ENCODE assay signal across 9 cellular contexts in the genomic region with DNA sequence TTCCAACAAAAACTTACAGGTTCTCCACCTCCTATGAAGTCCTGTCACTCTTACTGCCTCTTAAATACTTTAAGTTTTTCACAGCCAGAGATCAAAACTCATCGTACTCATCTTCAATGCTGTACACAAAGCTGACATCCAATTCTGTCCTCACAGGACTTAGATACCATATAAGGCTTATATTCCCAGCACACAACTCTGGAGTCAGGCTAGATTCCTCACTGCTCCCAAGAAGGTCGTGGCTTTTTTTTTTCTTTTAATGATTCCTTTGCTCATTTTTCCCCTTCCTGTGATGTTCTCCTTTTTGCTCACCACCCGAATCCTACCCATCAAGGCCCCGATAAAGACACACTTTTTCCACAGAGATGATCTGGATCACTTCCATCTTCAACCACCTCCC. TPM values are rescaled to one million over a fixed set of nuclear protein-coding genes. Genes with fewer than 3 reads are reported as not detected.
DNase-seq lines count a peak whose midpoint lies in the region; ATAC-seq and TF ChIP-seq lines count a peak whose summit lies in the region.
"Had no signal": no experiment of that assay in that cellular context is flagged by ENCODE, and none has a peak within 500 bp of the region (broad histone marks: within the 10 kb centered on the region; RNA-seq: fewer than 3 reads in every experiment).

No MANE protein-coding gene starts in this region.

- peak overlapping the region; percentile 94 for H3K9ac ChIP-seq in adipocyte (ENCODE audit: low read length)

- no peak for ATAC-seq in activated CD8-positive, alpha-beta memory T cell treated with anti-CD3 and anti-CD28 coated beads, Interleukin-2, amount 10 ng/mL, durations not matched to agents 7 days and 5 days
- no peak for ATAC-seq in GM21390 (IDR thresholded peaks at IDR 0.05; ENCODE audit: unreplicated experiment)

- no peak for DNase-seq in activated CD8-positive, alpha-beta memory T cell treated with anti-CD3 and anti-CD28 coated beads, Interleukin-2, amount 10 ng/mL, durations not matched to agents 7 days and 5 days
- no peak for DNase-seq in activated CD8-positive, alpha-beta memory T cell treated with anti-CD3 and anti-CD28 coated beads, Interleukin-2, amount 50 U/mL, for 4 hours
- peak; percentile 9 for DNase-seq in adipocyte (ENCODE audit: low read depth)
- peak; percentile 1 for DNase-seq in left kidney (ENCODE audit: low read depth, low spot score)
- DNase-seq in tibial artery, result no peak
- no peak for DNase-seq in Kasumi-1 (lab: John Stamatoyannopoulos, UW)
- DNase-seq in SHP77 (lab: John Stamatoyannopoulos, UW), result no peak
- DNase-seq: DMS79 had no signal

- intact Hi-C loops in tibial artery (cut with DNase I; ENCODE audit: low total_unique reads), result loop anchor here (10.0 kb wide), 1 partner anchor 229 kb away; no protein-coding TSS in a partner anchor

- H3K9me3 ChIP-seq in adipocyte (ENCODE audit: control insufficient read depth, low read length), result no peaks in the 10 kb centered on the region
- H3K9me3 ChIP-seq in tibial artery, result no peaks in the 10 kb centered on the region

- peaks cover 7% of the 10 kb centered on the region for H3K36me3 ChIP-seq in adipocyte (ENCODE audit: control insufficient read depth, insufficient read depth, low read length, severe bottlenecking)
- no peaks in the 10 kb centered on the region for H3K36me3 ChIP-seq in tibial artery

- H3K9me3 Mint-ChIP-seq in activated CD8-positive, alpha-beta memory T cell treated with anti-CD3 and anti-CD28 coated beads, Interleukin-2, amount 10 ng/mL, durations not matched to agents 7 days and 5 days (ENCODE audit: low read depth), result no peaks in the 10 kb centered on the region

- no peak for TF ChIP-seq CTCF in tibial artery (IDR thresholded peaks at IDR 0.05)

- peak overlapping the region; percentile 99 for H3K4me3 Mint-ChIP-seq in activated CD8-positive, alpha-beta memory T cell treated with anti-CD3 and anti-CD28 coated beads, Interleukin-2, amount 10 ng/mL, durations not matched to agents 7 days and 5 days

- H3K27me3 Mint-ChIP-seq in activated CD8-positive, alpha-beta memory T cell treated with anti-CD3 and anti-CD28 coated beads, Interleukin-2, amount 10 ng/mL, durations not matched to agents 7 days and 5 days, result no peaks in the 10 kb centered on the region

- H3K27ac Mint-ChIP-seq in activated CD8-positive, alpha-beta memory T cell treated with anti-CD3 and anti-CD28 coated beads, Interleukin-2, amount 10 ng/mL, durations not matched to agents 7 days and 5 days, result peak overlapping the region; percentile 96

- peak overlapping the region; percentile 97 for H3K4me3 ChIP-seq in adipocyte (ENCODE audit: low read length)
- peak overlapping the region; percentile 77 to 83 for H3K4me3 ChIP-seq in tibial artery

- H3K27me3 ChIP-seq in adipocyte (replicated peaks; ENCODE audit: control insufficient read depth, insufficient read depth, low read length) (no peaks in the 10 kb centered on the region), tibial artery (no peaks in the 10 kb centered on the region)

- H3K4me1 ChIP-seq in adipocyte (ENCODE audit: control insufficient read depth, insufficient read depth, low read length), result peaks cover 23% of the 10 kb centered on the region
- peaks cover 0 to 12% (median 3%) of the 10 kb centered on the region in 4 donors for H3K4me1 ChIP-seq in tibial artery

- H3K27ac ChIP-seq in tibial artery, result peak overlapping the region; percentile 86 to 91

- CTCF ChIA-PET in activated CD8-positive, alpha-beta memory T cell treated with anti-CD3 and anti-CD28 coated beads, Interleukin-2, amount 10 ng/mL, durations not matched to agents 7 days and 5 days (lab: Charles Lee), result interaction anchor here (1.6 kb wide), 1 partner anchor 11 kb away, joined by 6 read pairs; no protein-coding TSS in a partner anchor

- peaks cover 50% of the 10 kb centered on the region for H3K36me3 Mint-ChIP-seq in activated CD8-positive, alpha-beta memory T cell treated with anti-CD3 and anti-CD28 coated beads, Interleukin-2, amount 10 ng/mL, durations not matched to agents 7 days and 5 days

- H3K4me1 Mint-ChIP-seq in activated CD8-positive, alpha-beta memory T cell treated with anti-CD3 and anti-CD28 coated beads, Interleukin-2, amount 10 ng/mL, durations not matched to agents 7 days and 5 days, result peaks cover 46% of the 10 kb centered on the region

RNA-seq across cellular contexts. Expression of gene TRAPPC2, which starts 0.9 kb away (rescaled TPM):
- 10 to 100 TPM; 18.4 to 19.1 TPM for total RNA-seq in activated CD8-positive, alpha-beta memory T cell treated with anti-CD3 and anti-CD28 coated beads, Interleukin-2, amount 10 ng/mL, durations not matched to agents 7 days and 5 days

RNA-seq across cellular contexts. Expression of gene OFD1, which starts 1.0 kb away (rescaled TPM):
- 10 to 100 TPM; 32.3 to 45.8 TPM for total RNA-seq in activated CD8-positive, alpha-beta memory T cell treated with anti-CD3 and anti-CD28 coated beads, Interleukin-2, amount 10 ng/mL, durations not matched to agents 7 days and 5 days

RNA-seq across cellular contexts. Expression of gene RAB9A, which starts 44.6 kb away (rescaled TPM):
- total RNA-seq in activated CD8-positive, alpha-beta memory T cell treated with anti-CD3 and anti-CD28 coated beads, Interleukin-2, amount 10 ng/mL, durations not matched to agents 7 days and 5 days, result 10 to 100 TPM; 13.7 to 20.3 TPM

Comparison
In these comparisons a context has a peak if more than half of its experiments do, and no peak if none do; other contexts are left out.
1. DNase-seq: peak in adipocyte (single experiment) and left kidney (single experiment); none in activated CD8-positive, alpha-beta memory T cell treated with anti-CD3 and anti-CD28 coated beads, Interleukin-2, amount 10 ng/mL, durations not matched to agents 7 days and 5 days (single experiment), activated CD8-positive, alpha-beta memory T cell treated with anti-CD3 and anti-CD28 coated beads, Interleukin-2, amount 50 U/mL, for 4 hours (single experiment), tibial artery (0 of 2), Kasumi-1 (0 of 2) and SHP77 (0 of 2).